8 cellular contexts compared by ENCODE assay signal in genomic region chr1:95072532-95073419, GRCh38. TPM values are rescaled to one million over a fixed set of nuclear protein-coding genes. Genes with fewer than 3 reads are reported as not detected.
DNase-seq lines count a peak whose midpoint lies in the region; ATAC-seq and TF ChIP-seq lines count a peak whose summit lies in the region.

A gene with protein sequence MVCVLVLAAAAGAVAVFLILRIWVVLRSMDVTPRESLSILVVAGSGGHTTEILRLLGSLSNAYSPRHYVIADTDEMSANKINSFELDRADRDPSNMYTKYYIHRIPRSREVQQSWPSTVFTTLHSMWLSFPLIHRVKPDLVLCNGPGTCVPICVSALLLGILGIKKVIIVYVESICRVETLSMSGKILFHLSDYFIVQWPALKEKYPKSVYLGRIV (minus strand): TSS chr1:95072951. CDS start chr1:95072898, 53 bp downstream.

- WGBS in esophagus muscularis mucosa: under 1% methylated on average over 44 of the region's 53 CpGs

- peak; percentile 98 for DNase-seq in DMS53 treated with DMSO at 0.1 percent for 48 hours (lab: John Stamatoyannopoulos, UW; ENCODE audit: unreplicated experiment)
- peak; percentile 96 for DNase-seq in KG1 (lab: John Stamatoyannopoulos, UW)
- peak; percentile 92 to 94 for DNase-seq in activated T-cell treated with anti-CD3 and anti-CD28 coated beads, Interleukin-2, amount 50 U/mL, for 48 hours
- DNase-seq in esophagus muscularis mucosa (ENCODE audit: extremely low spot score): peak; percentile 99
- DNase-seq in stimulated activated CD8-positive, alpha-beta memory T cell treated with anti-CD3 and anti-CD28 coated beads, Interleukin-7, amount 100 ng/mL, for 1 hour (ENCODE audit: low read depth in 2 of 2): peak; percentile 83 to 88

- H3K9me3 ChIP-seq in esophagus muscularis mucosa (no peaks in the 10 kb centered on the region), muscle layer of colon (ENCODE audit: low read length) (no peaks in the 10 kb centered on the region)

- ATAC-seq in GM21737 (IDR thresholded peaks at IDR 0.05; ENCODE audit: unreplicated experiment): peak; percentile 97

- TF ChIP-seq EP300 in esophagus muscularis mucosa (IDR thresholded peaks at IDR 0.05): no peak

- TF ChIP-seq POLR2A in esophagus muscularis mucosa (IDR thresholded peaks at IDR 0.05; ENCODE audit: low read depth): no peak

- no peak for TF ChIP-seq CTCF in esophagus muscularis mucosa (IDR thresholded peaks at IDR 0.05)

- H3K4me3 ChIP-seq in esophagus muscularis mucosa: peak within 1 kb of the TSS; percentile 75 to 80 (median 76)
- peak within 1 kb of the TSS; percentile 67 to 80 for H3K4me3 ChIP-seq in muscle layer of colon (ENCODE audit: low read depth in 1 of 2, low read length in 2 of 2)

- intact Hi-C loops in esophagus muscularis mucosa (cut with DNase I): loop anchor here (5.0 kb wide), 1 partner anchor 160 kb away; the partner anchor contains the start of gene RWDD3

- H3K27ac ChIP-seq in esophagus muscularis mucosa (replicated peaks in 1 of 4) (peak within 1 kb of the TSS; percentile 89 to 92 (median 90)), muscle layer of colon (ENCODE audit: low read depth, low read length) (peak within 1 kb of the TSS; percentile 84)

- peak within 1 kb of the TSS; percentile 50 for H3K9ac ChIP-seq in muscle layer of colon (ENCODE audit: low read length)

- H3K4me1 ChIP-seq in esophagus muscularis mucosa (peaks cover 3 to 22% (median 13%) of the 10 kb centered on the region in 4 donors), muscle layer of colon (ENCODE audit: insufficient read depth, low read length) (no peaks in the 10 kb centered on the region)

- H3K27me3 ChIP-seq in esophagus muscularis mucosa (no peaks in the 10 kb centered on the region), muscle layer of colon (ENCODE audit: control insufficient read depth in 1 of 2, insufficient read depth in 2 of 2, low read length in 2 of 2) (no peaks in the 10 kb centered on the region)

- H3K36me3 ChIP-seq in esophagus muscularis mucosa (no peaks in the 10 kb centered on the region), muscle layer of colon (ENCODE audit: insufficient read depth, low read length) (no peaks in the 10 kb centered on the region)

TF ChIP-seq in PFSK-1, 5 proteins besides CTCF, POLR2A, EP300 and RAD21:
- TF ChIP-seq, protein P1, sequence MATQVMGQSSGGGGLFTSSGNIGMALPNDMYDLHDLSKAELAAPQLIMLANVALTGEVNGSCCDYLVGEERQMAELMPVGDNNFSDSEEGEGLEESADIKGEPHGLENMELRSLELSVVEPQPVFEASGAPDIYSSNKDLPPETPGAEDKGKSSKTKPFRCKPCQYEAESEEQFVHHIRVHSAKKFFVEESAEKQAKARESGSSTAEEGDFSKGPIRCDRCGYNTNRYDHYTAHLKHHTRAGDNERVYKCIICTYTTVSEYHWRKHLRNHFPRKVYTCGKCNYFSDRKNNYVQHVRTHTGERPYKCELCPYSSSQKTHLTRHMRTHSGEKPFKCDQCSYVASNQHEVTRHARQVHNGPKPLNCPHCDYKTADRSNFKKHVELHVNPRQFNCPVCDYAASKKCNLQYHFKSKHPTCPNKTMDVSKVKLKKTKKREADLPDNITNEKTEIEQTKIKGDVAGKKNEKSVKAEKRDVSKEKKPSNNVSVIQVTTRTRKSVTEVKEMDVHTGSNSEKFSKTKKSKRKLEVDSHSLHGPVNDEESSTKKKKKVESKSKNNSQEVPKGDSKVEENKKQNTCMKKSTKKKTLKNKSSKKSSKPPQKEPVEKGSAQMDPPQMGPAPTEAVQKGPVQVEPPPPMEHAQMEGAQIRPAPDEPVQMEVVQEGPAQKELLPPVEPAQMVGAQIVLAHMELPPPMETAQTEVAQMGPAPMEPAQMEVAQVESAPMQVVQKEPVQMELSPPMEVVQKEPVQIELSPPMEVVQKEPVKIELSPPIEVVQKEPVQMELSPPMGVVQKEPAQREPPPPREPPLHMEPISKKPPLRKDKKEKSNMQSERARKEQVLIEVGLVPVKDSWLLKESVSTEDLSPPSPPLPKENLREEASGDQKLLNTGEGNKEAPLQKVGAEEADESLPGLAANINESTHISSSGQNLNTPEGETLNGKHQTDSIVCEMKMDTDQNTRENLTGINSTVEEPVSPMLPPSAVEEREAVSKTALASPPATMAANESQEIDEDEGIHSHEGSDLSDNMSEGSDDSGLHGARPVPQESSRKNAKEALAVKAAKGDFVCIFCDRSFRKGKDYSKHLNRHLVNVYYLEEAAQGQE (IDR thresholded peaks at IDR 0.05; ENCODE audit: insufficient read depth in 1 of 2, low read depth in 2 of 2, low read length in 2 of 2): no peak; a peak in 1 of 4 replicates
- TF ChIP-seq TAF1 (IDR thresholded peaks at IDR 0.05; ENCODE audit: borderline replicate concordance, insufficient read depth, low read length) (no peak), FOXP2 (optimal IDR thresholded peaks at IDR 0.05; ENCODE audit: borderline replicate concordance, extremely low read depth, extremely low read length, insufficient read depth) (no peak), POLR2AphosphoS5 (IDR thresholded peaks at IDR 0.05; ENCODE audit: low read depth, low read length) (peak; percentile 87), SIN3A (IDR thresholded peaks at IDR 0.05; ENCODE audit: borderline replicate concordance, insufficient read depth, low read length) (peak; percentile 72; the same call in 1 of the 2 replicates)

RNA-seq across cellular contexts. Expression of the gene that starts here (rescaled TPM):
- 10.6 TPM for polyA plus RNA-seq in PFSK-1 (2012; ENCODE audit: insufficient read length, low read depth)
- under 1 TPM; 0.52 to 0.83 (median 0.74) TPM for total RNA-seq in esophagus muscularis mucosa

Comparison
In these comparisons a context has a peak if more than half of its experiments do, and no peak if none do; other contexts are left out.
1. Peak in every context shown above with its lines: DNase-seq, ATAC-seq, H3K4me3 ChIP-seq and H3K27ac ChIP-seq.
2. Peak in DNase-seq, H3K4me3 ChIP-seq and H3K27ac ChIP-seq in esophagus muscularis mucosa; RNA of the gene not detected or under 1 TPM.